ENCODE assay signal across 9 cellular contexts in the genomic region with DNA sequence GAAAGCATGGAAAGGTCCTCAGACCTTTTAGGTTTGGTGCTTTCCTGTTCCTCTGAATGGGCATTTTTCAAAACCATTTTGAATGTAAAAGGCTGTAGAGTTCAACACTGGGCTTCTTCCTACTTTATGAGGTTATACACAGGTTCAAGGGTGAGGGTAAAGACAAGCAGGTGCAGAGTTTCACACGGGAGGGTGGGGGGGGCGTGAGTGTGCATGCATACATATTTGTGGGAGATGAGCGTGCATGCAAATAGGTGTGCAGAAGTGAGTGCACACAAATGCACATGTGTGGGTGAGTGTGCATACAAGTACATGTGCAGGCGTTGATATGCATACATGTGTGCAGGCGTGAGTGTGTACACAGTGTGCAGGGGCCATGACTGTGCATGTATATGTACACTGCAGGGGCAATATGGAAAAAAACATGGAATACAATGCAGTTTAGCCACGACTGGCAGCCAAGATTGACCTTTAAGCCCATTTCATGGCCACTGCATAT.
DNase-seq lines count a peak whose midpoint lies in the region; ATAC-seq and TF ChIP-seq lines count a peak whose summit lies in the region.
"Had no signal": no experiment of that assay in that cellular context is flagged by ENCODE, and none has a peak within 500 bp of the region (broad histone marks: within the 10 kb centered on the region; RNA-seq: fewer than 3 reads in every experiment).

No MANE protein-coding gene starts in this region.

- peaks cover 52% of the 10 kb centered on the region for H3K4me1 Mint-ChIP-seq in T-helper 1 cell treated with Interleukin-12 subunit alpha and Interleukin-12 subunit beta and Interleukin-4 antibody, amounts not matched to agents 30 μg/mL and 1 μg/mL, for 36 hours (ENCODE audit: low read depth)
- peaks cover 66% of the 10 kb centered on the region for H3K4me1 Mint-ChIP-seq in activated T-helper 1 cell treated with anti-CD3 and anti-CD28 coated beads, Interleukin-12 subunit alpha, Interleukin-12 subunit beta, Interleukin-2, Interleukin-4 antibody, amounts not matched to agents 30 ng/mL and 10 ng/mL and 1 ng/mL, durations not matched to agents 14 hours and 24 hours and 36 hours (ENCODE audit: low read depth)

- DNase-seq in T-helper 1 cell (no peak), smooth muscle cell (lab: John Stamatoyannopoulos, UW; ENCODE audit: unreplicated experiment) (no peak), ureter (ENCODE audit: low spot score) (no peak)
- no peak for DNase-seq in activated T-helper 1 cell treated with anti-CD3 and anti-CD28 coated beads, Interleukin-12 subunit alpha, Interleukin-12 subunit beta, Interleukin-2, Interleukin-4 antibody, amounts not matched to agents 30 ng/mL and 10 ng/mL and 1 ng/mL, durations not matched to agents 14 hours and 24 hours and 36 hours (ENCODE audit: low spot score)
- DNase-seq in stimulated activated CD4-positive, alpha-beta T cell treated with anti-CD3 and anti-CD28 coated beads, Interleukin-12 subunit alpha, Interleukin-12 subunit beta, amount 100 ng/mL, for 4 hours, result no peak
- DNase-seq in activated CD8-positive, alpha-beta memory T cell treated with anti-CD3 and anti-CD28 coated beads for 24 hours, result no peak

- no peaks in the 10 kb centered on the region for H3K27me3 ChIP-seq in smooth muscle cell (ENCODE audit: low read depth)

- no peaks in the 10 kb centered on the region for H3K27me3 Mint-ChIP-seq in T-helper 1 cell treated with Interleukin-12 subunit alpha and Interleukin-12 subunit beta and Interleukin-4 antibody, amounts not matched to agents 30 μg/mL and 1 μg/mL, for 36 hours (ENCODE audit: low read depth)
- H3K27me3 Mint-ChIP-seq in activated T-helper 1 cell treated with anti-CD3 and anti-CD28 coated beads, Interleukin-12 subunit alpha, Interleukin-12 subunit beta, Interleukin-2, Interleukin-4 antibody, amounts not matched to agents 30 ng/mL and 10 ng/mL and 1 ng/mL, durations not matched to agents 14 hours and 24 hours and 36 hours (ENCODE audit: insufficient read depth), result no peaks in the 10 kb centered on the region

- ATAC-seq in HG02981 (IDR thresholded peaks at IDR 0.05; ENCODE audit: unreplicated experiment), result peak; percentile 18

- intact Hi-C loops in activated T-helper 1 cell treated with anti-CD3 and anti-CD28 coated beads, Interleukin-12 subunit alpha, Interleukin-12 subunit beta, Interleukin-2, Interleukin-4 antibody, amounts not matched to agents 30 ng/mL and 10 ng/mL and 1 ng/mL, durations not matched to agents 14 hours and 24 hours and 36 hours (cut with micrococcal nuclease), result loop anchor here (1.0 to 5.0 kb wide), 14 partner anchors 8 to 345 kb away; no protein-coding TSS in a partner anchor

- no peaks in the 10 kb centered on the region for H3K4me1 ChIP-seq in smooth muscle cell (ENCODE audit: low read depth)

- peak overlapping the region; percentile 59 for H3K9ac ChIP-seq in smooth muscle cell (ENCODE audit: low read depth)

- H3K27ac ChIP-seq in smooth muscle cell (ENCODE audit: low read depth), result peak overlapping the region; percentile 76
- H3K27ac ChIP-seq: 22Rv1 had no signal

- H3K9me3 ChIP-seq in smooth muscle cell (replicated peaks; ENCODE audit: low read depth), result no peaks in the 10 kb centered on the region

- peaks cover 23% of the 10 kb centered on the region for H3K79me2 ChIP-seq in smooth muscle cell (ENCODE audit: low read depth)

- peak overlapping the region; percentile 99 for H3K27ac Mint-ChIP-seq in T-helper 1 cell treated with Interleukin-12 subunit alpha and Interleukin-12 subunit beta and Interleukin-4 antibody, amounts not matched to agents 30 μg/mL and 1 μg/mL, for 36 hours
- peak overlapping the region; percentile 95 for H3K27ac Mint-ChIP-seq in activated T-helper 1 cell treated with anti-CD3 and anti-CD28 coated beads, Interleukin-12 subunit alpha, Interleukin-12 subunit beta, Interleukin-2, Interleukin-4 antibody, amounts not matched to agents 30 ng/mL and 10 ng/mL and 1 ng/mL, durations not matched to agents 14 hours and 24 hours and 36 hours

- H4K20me1 ChIP-seq in smooth muscle cell (ENCODE audit: low read depth), result peaks cover 31% of the 10 kb centered on the region

- H3K9me3 Mint-ChIP-seq in T-helper 1 cell treated with Interleukin-12 subunit alpha and Interleukin-12 subunit beta and Interleukin-4 antibody, amounts not matched to agents 30 μg/mL and 1 μg/mL, for 36 hours, result no peaks in the 10 kb centered on the region
- no peaks in the 10 kb centered on the region for H3K9me3 Mint-ChIP-seq in activated T-helper 1 cell treated with anti-CD3 and anti-CD28 coated beads, Interleukin-12 subunit alpha, Interleukin-12 subunit beta, Interleukin-2, Interleukin-4 antibody, amounts not matched to agents 30 ng/mL and 10 ng/mL and 1 ng/mL, durations not matched to agents 14 hours and 24 hours and 36 hours

- no peaks in the 10 kb centered on the region for H3K36me3 ChIP-seq in smooth muscle cell (ENCODE audit: low read depth)

- TF ChIP-seq CTCF in smooth muscle cell (IDR thresholded peaks at IDR 0.05; ENCODE audit: borderline replicate concordance, insufficient read depth, poor library complexity, severe bottlenecking), result no peak

- peak overlapping the region; percentile 74 for H3K4me2 ChIP-seq in smooth muscle cell

- H3K4me3 Mint-ChIP-seq in T-helper 1 cell treated with Interleukin-12 subunit alpha and Interleukin-12 subunit beta and Interleukin-4 antibody, amounts not matched to agents 30 μg/mL and 1 μg/mL, for 36 hours, result peak overlapping the region; percentile 73
- H3K4me3 Mint-ChIP-seq in activated T-helper 1 cell treated with anti-CD3 and anti-CD28 coated beads, Interleukin-12 subunit alpha, Interleukin-12 subunit beta, Interleukin-2, Interleukin-4 antibody, amounts not matched to agents 30 ng/mL and 10 ng/mL and 1 ng/mL, durations not matched to agents 14 hours and 24 hours and 36 hours, result peak overlapping the region; percentile 73

- H2AFZ ChIP-seq in smooth muscle cell (ENCODE audit: low read depth), result no peak overlapping the region

- H3F3A ChIP-seq in smooth muscle cell (ENCODE audit: low read depth), result peaks cover 6% of the 10 kb centered on the region

- H3K4me3 ChIP-seq in smooth muscle cell, result no peak overlapping the region

- peaks cover 25% of the 10 kb centered on the region for H3K36me3 Mint-ChIP-seq in T-helper 1 cell treated with Interleukin-12 subunit alpha and Interleukin-12 subunit beta and Interleukin-4 antibody, amounts not matched to agents 30 μg/mL and 1 μg/mL, for 36 hours (ENCODE audit: low read depth)
- H3K36me3 Mint-ChIP-seq in activated T-helper 1 cell treated with anti-CD3 and anti-CD28 coated beads, Interleukin-12 subunit alpha, Interleukin-12 subunit beta, Interleukin-2, Interleukin-4 antibody, amounts not matched to agents 30 ng/mL and 10 ng/mL and 1 ng/mL, durations not matched to agents 14 hours and 24 hours and 36 hours (ENCODE audit: low read depth), result peaks cover 22% of the 10 kb centered on the region

- WGBS in smooth muscle cell (ENCODE audit: low lambda C conversion rate), result 93% methylated on average over 6 of the region's 6 CpGs
